8 cellular contexts compared by ENCODE assay signal in genomic region chr2:202378001-202378400, GRCh38. TPM values are rescaled to one million over a fixed set of nuclear protein-coding genes. Genes with fewer than 3 reads are reported as not detected.
DNase-seq lines count a peak whose midpoint lies in the region; ATAC-seq and TF ChIP-seq lines count a peak whose summit lies in the region.

No MANE protein-coding gene starts in this region.

- peaks cover 4% of the 10 kb centered on the region for H3K36me3 ChIP-seq in NT2/D1 (ENCODE audit: insufficient read depth, insufficient read length, low read length)
- H3K36me3 ChIP-seq in trophoblast cell (ENCODE audit: control insufficient read depth in 1 of 2, insufficient read depth in 2 of 2, low read length in 2 of 2) = peaks cover under 1 to 3% of the 10 kb centered on the region in 2 experiments

- H3K4me3 ChIP-seq in NT2/D1 (ENCODE audit: insufficient read length, low read depth) (peak overlapping the region; percentile 97), trophoblast cell (ENCODE audit: low read depth, low read length) (peak overlapping the region; percentile 46)

- H3K9ac ChIP-seq in NT2/D1 (ENCODE audit: insufficient read length, low read depth) (peak overlapping the region; percentile 75), trophoblast cell (ENCODE audit: low read length) (no peak overlapping the region)

- no CpG with 5 or more reads among the region's 4 CpGs for WGBS in trophoblast cell (ENCODE audit: extremely low coverage, insufficient coverage, insufficient read length)

- no peaks in the 10 kb centered on the region for H3K9me3 ChIP-seq in NT2/D1 (ENCODE audit: insufficient read depth, low read length)
- no peaks in the 10 kb centered on the region for H3K9me3 ChIP-seq in trophoblast cell (ENCODE audit: insufficient read depth, low read depth, low read length)

- peaks cover 3% of the 10 kb centered on the region for H3K4me1 ChIP-seq in NT2/D1 (ENCODE audit: insufficient read depth, insufficient read length)
- H3K4me1 ChIP-seq in trophoblast cell (ENCODE audit: control insufficient read depth in 1 of 2, insufficient read depth in 2 of 2, low read length in 2 of 2) = peaks cover 4 to 9% of the 10 kb centered on the region in 2 experiments

- H2BK120ac ChIP-seq in trophoblast cell (ENCODE audit: insufficient read depth, low read length, poor library complexity) = no peak overlapping the region

- no peak overlapping the region for H3K23ac ChIP-seq in trophoblast cell (ENCODE audit: low read length)

- H3K27ac ChIP-seq in epithelial cell of prostate (peak overlapping the region; percentile 97), trophoblast cell (ENCODE audit: low read depth, low read length) (no peak overlapping the region)

- H3K79me1 ChIP-seq in trophoblast cell (ENCODE audit: low read length) = peaks cover 28% of the 10 kb centered on the region

- no peak for ATAC-seq in HG02973 (IDR thresholded peaks at IDR 0.05; ENCODE audit: unreplicated experiment)

- H3K14ac ChIP-seq in trophoblast cell (ENCODE audit: low read length) = no peak overlapping the region

- H2AK5ac ChIP-seq in trophoblast cell (ENCODE audit: low read length) = no peak overlapping the region

- H3K27me3 ChIP-seq in NT2/D1 (ENCODE audit: insufficient read depth, insufficient read length) (no peaks in the 10 kb centered on the region), trophoblast cell (ENCODE audit: insufficient read depth, low read length) (no peaks in the 10 kb centered on the region)

- H2BK12ac ChIP-seq in trophoblast cell (ENCODE audit: low read length) = no peak overlapping the region

- no peak overlapping the region for H3K18ac ChIP-seq in trophoblast cell (ENCODE audit: low read length)

- H3K4me2 ChIP-seq in trophoblast cell (ENCODE audit: low read length) = peak overlapping the region; percentile 47

- no peak overlapping the region for H3K4ac ChIP-seq in trophoblast cell (ENCODE audit: low read depth, low read length)

- no peak overlapping the region for H4K8ac ChIP-seq in trophoblast cell (ENCODE audit: low read depth, low read length)

- peak; percentile 42 for DNase-seq in ELR (ENCODE audit: low read depth)
- DNase-seq in NT2/D1 (ENCODE audit: low read depth, low spot score) = no peak
- no peak for DNase-seq in epithelial cell of prostate (ENCODE audit: low read depth, low spot score)
- DNase-seq in trophoblast cell = no peak
- DNase-seq in GM20000 (ENCODE audit: low spot score) = no peak
- DNase-seq in OCI-M2 (lab: John Stamatoyannopoulos, UW; ENCODE audit: unreplicated experiment) = no peak
- DNase-seq in GOT3 (lab: John Stamatoyannopoulos, UW) = no peak

- no peak for TF ChIP-seq CTCF in GM20000 (IDR thresholded peaks at IDR 0.05; ENCODE audit: extremely low read depth, missing control alignments)

- H4K91ac ChIP-seq in trophoblast cell (ENCODE audit: low read depth, low read length) = no peak overlapping the region

- no peak overlapping the region for H4K12ac ChIP-seq in trophoblast cell (ENCODE audit: low read depth, low read length)

- H3K79me2 ChIP-seq in trophoblast cell (ENCODE audit: control insufficient read depth, insufficient read depth, low read length, poor library complexity) = peaks cover 33% of the 10 kb centered on the region

- H2AFZ ChIP-seq in trophoblast cell (ENCODE audit: insufficient read depth, low read length, poor library complexity) = no peak overlapping the region

- H2BK5ac ChIP-seq in trophoblast cell (ENCODE audit: low read depth, low read length, poor library complexity) = no peak overlapping the region

RNA-seq across cellular contexts. Expression of gene BMPR2, which starts 1.9 kb away (rescaled TPM):
- polyA plus RNA-seq in trophoblast cell (2013) = 49.8 and 50.0 TPM in 2 replicates
